ENCODE assay signal across 18 cellular contexts in genomic region chr21:43637530-43637929, GRCh38. TPM values are rescaled to one million over a fixed set of nuclear protein-coding genes. Genes with fewer than 3 reads are reported as not detected.
DNase-seq lines count a peak whose midpoint lies in the region; ATAC-seq, FAIRE-seq and TF ChIP-seq lines count a peak whose summit lies in the region.
"Had no signal": no experiment of that assay in that cellular context is flagged by ENCODE, and none has a peak within 500 bp of the region (broad histone marks: within the 10 kb centered on the region; RNA-seq: fewer than 3 reads in every experiment).

No MANE protein-coding gene starts in this region.

- no peak overlapping the region for H3K4me3 Mint-ChIP-seq in CD14-positive monocyte
- H3K4me3 Mint-ChIP-seq: CD4-positive, alpha-beta memory T cell had no signal

- H3K4me3 ChIP-seq in HepG2 (replicated peaks in 1 of 3; ENCODE audit: insufficient read depth in 1 of 3, low read depth in 2 of 3, low read length in 3 of 3) (no peak overlapping the region), right lobe of liver (no peak overlapping the region), SK-N-MC (no peak overlapping the region), lung (no peak overlapping the region)
- H3K4me3 ChIP-seq: BLaER1 treated with 17β-estradiol and CSF1 and Interleukin-3, amounts not matched to agents 10 nM and 100 nM; GM23248 had no signal

- intact Hi-C loops in HepG2 (cut with micrococcal nuclease; ENCODE audit: unreplicated experiment) (no loop called here), right lobe of liver (cut with DNase I) (no loop called here), CD14-positive monocyte (cut with micrococcal nuclease) (no loop called here)

- H3K36me3 ChIP-seq in HepG2 (replicated peaks in 1 of 2; ENCODE audit: control insufficient read depth in 1 of 2, insufficient read depth in 2 of 2, low read length in 2 of 2) (no peaks in the 10 kb centered on the region), right lobe of liver (no peaks in the 10 kb centered on the region), SK-N-MC (ENCODE audit: insufficient read depth, low read length) (no peaks in the 10 kb centered on the region), lung (ENCODE audit: control insufficient read depth in 2 of 2, insufficient read depth in 2 of 2, low read length in 2 of 2) (no peaks in the 10 kb centered on the region)
- H3K36me3 ChIP-seq: BE2C; BLaER1 treated with 17β-estradiol and CSF1 and Interleukin-3, amounts not matched to agents 10 nM and 100 nM had no signal

- H3K27me3 Mint-ChIP-seq in CD14-positive monocyte (ENCODE audit: low read depth in 3 of 3), result peaks cover 0 to 1% (median 0%) of the 10 kb centered on the region in 3 donors

- peaks cover 0 to 2% (median 0%) of the 10 kb centered on the region in 7 donors for H3K9me3 Mint-ChIP-seq in CD14-positive monocyte
- H3K9me3 Mint-ChIP-seq: CD4-positive, alpha-beta memory T cell had no signal

- FAIRE-seq in HepG2 (lab: Jason Lieb, UNC), result no peak
- FAIRE-seq: G401.6, GM12892, H1 had no signal

- H3K27ac Mint-ChIP-seq in CD14-positive monocyte, result peak overlapping the region in 2 of 7 donors; percentile 32 to 66
- H3K27ac Mint-ChIP-seq: CD4-positive, alpha-beta memory T cell had no signal

- H3K4me1 ChIP-seq in HepG2 (ENCODE audit: insufficient read depth, low read length) (peaks cover 26% of the 10 kb centered on the region), right lobe of liver (peaks cover 0 to 6% (median 2%) of the 10 kb centered on the region in 4 donors), lung (ENCODE audit: control insufficient read depth in 2 of 2, insufficient read depth in 2 of 2, low read length in 2 of 2) (no peaks in the 10 kb centered on the region)
- H3K4me1 ChIP-seq: BE2C had no signal

- TF ChIP-seq EP300 in HepG2 (IDR thresholded peaks at IDR 0.05; ENCODE audit: low read depth in 2 of 2, low read length in 2 of 2), result 0 out of 4 replicates have a peak, but pooled peaks of 1 of the 2 experiments have one; percentile 8
- TF ChIP-seq EP300 in HepG2 (CRISPR knock-in tag; IDR thresholded peaks at IDR 0.05; ENCODE audit: borderline replicate concordance), result no peak

- DNase-seq in HepG2 (ENCODE audit: low spot score), result peak; percentile 33
- DNase-seq in right lobe of liver, result no peak
- no peak for DNase-seq in SK-N-MC (ENCODE audit: low read depth, low spot score)
- DNase-seq in lung (ENCODE audit: low spot score), result peak; percentile 0
- DNase-seq in MV-4-11 (lab: John Stamatoyannopoulos, UW), result no peak
- DNase-seq in CD14-positive monocyte (ENCODE audit: low spot score), result no peak
- DNase-seq: BE2C; CD4-positive, alpha-beta memory T cell; COR-L47; DMS153; DND-41; GM23248; H7; HCEC 1CT had no signal

- H3K9ac ChIP-seq in HepG2 (ENCODE audit: insufficient read depth, low read depth, low read length) (no peak overlapping the region), SK-N-MC (ENCODE audit: insufficient read length) (no peak overlapping the region)
- H3K9ac ChIP-seq: BLaER1 treated with 17β-estradiol and CSF1 and Interleukin-3, amounts not matched to agents 10 nM and 100 nM; GM23248 had no signal

- no peak for TF ChIP-seq RAD21 in HepG2 (CRISPR knock-in tag; IDR thresholded peaks at IDR 0.05)

- no peak overlapping the region for H3K4me2 ChIP-seq in HepG2 (ENCODE audit: low read depth, low read length)
- H3K4me2 ChIP-seq: BLaER1 treated with 17β-estradiol and CSF1 and Interleukin-3, amounts not matched to agents 10 nM and 100 nM had no signal

- in situ Hi-C loops in HepG2 (cut with HindIII; ENCODE audit: extremely low pct_ligation_motif_present, low pct_unique_long_range_greater_than_20kb), result no loop called here

- WGBS in HepG2 (ENCODE audit: low lambda C conversion rate), result 71% methylated on average over 2 of the region's 2 CpGs
- WGBS in right lobe of liver (ENCODE audit: insufficient coverage, low coverage, low lambda C conversion rate, missing lambda C conversion rate), result 75% methylated on average over 2 of the region's 2 CpGs
- WGBS in lung, 2 donors, result 70 to 81% methylated on average over 2 of the region's 2 CpGs

- BruUV-seq in HepG2 (replicated peaks; lab: Mats Ljungman, UMichigan), result no TSS peak

- peaks cover 16% of the 10 kb centered on the region for H3K4me1 Mint-ChIP-seq in CD14-positive monocyte
- H3K4me1 Mint-ChIP-seq: CD4-positive, alpha-beta memory T cell had no signal

- POLR2A ChIA-PET in HepG2 (lab: Yijun Ruan, JAX), result no interaction called here

- no peaks in the 10 kb centered on the region for H3K36me3 Mint-ChIP-seq in CD14-positive monocyte
- H3K36me3 Mint-ChIP-seq: CD4-positive, alpha-beta memory T cell had no signal

- no peaks in the 10 kb centered on the region for H3K27me3 ChIP-seq in HepG2 (ENCODE audit: control insufficient read depth in 1 of 2, insufficient read depth in 2 of 2, low read length in 2 of 2)
- no peaks in the 10 kb centered on the region for H3K27me3 ChIP-seq in right lobe of liver
- H3K27me3 ChIP-seq in lung (ENCODE audit: control insufficient read depth, insufficient read depth), result no peaks in the 10 kb centered on the region
- H3K27me3 ChIP-seq: BE2C; BLaER1 treated with 17β-estradiol and CSF1 and Interleukin-3, amounts not matched to agents 10 nM and 100 nM had no signal

- no peaks in the 10 kb centered on the region for H4K20me1 ChIP-seq in HepG2 (ENCODE audit: insufficient read depth, low read length)
- H4K20me1 ChIP-seq: BLaER1 treated with 17β-estradiol and CSF1 and Interleukin-3, amounts not matched to agents 10 nM and 100 nM had no signal

- CTCF ChIA-PET in HepG2 (lab: Yijun Ruan, JAX; ENCODE audit: low intra/inter-chr PET ratio, low total read pairs), result no interaction called here

- H3K27ac ChIP-seq in HepG2 (ENCODE audit: extremely low read length, insufficient read depth, low read length) (peak overlapping the region; percentile 47), right lobe of liver (no peak overlapping the region), SK-N-MC (peak overlapping the region; percentile 91), lung (ENCODE audit: low read depth in 1 of 2, low read length in 1 of 2) (no peak overlapping the region)
- H3K27ac ChIP-seq: BLaER1 treated with 17β-estradiol and CSF1 and Interleukin-3, amounts not matched to agents 10 nM and 100 nM; GM23248 had no signal

- no peak for TF ChIP-seq POLR2A in HepG2 (IDR thresholded peaks at IDR 0.05; ENCODE audit: insufficient read depth in 1 of 2, low read depth in 2 of 2, low read length in 2 of 2)
- TF ChIP-seq POLR2A in right lobe of liver (IDR thresholded peaks at IDR 0.05), result no peak

- no peaks in the 10 kb centered on the region for H3K79me2 ChIP-seq in HepG2 (ENCODE audit: insufficient read depth, low read length)

- ATAC-seq in HepG2, result peak; percentile 79
- no peak for ATAC-seq in right lobe of liver
- no peak for ATAC-seq in lung (ENCODE audit: insufficient read depth, low FRiP score)

- no peaks in the 10 kb centered on the region for H3K9me3 ChIP-seq in HepG2 (ENCODE audit: low read length)
- no peaks in the 10 kb centered on the region for H3K9me3 ChIP-seq in right lobe of liver
- no peaks in the 10 kb centered on the region for H3K9me3 ChIP-seq in SK-N-MC (ENCODE audit: low read depth, low read length)
- peaks cover 0 to 1% of the 10 kb centered on the region in 2 donors for H3K9me3 ChIP-seq in lung (ENCODE audit: control insufficient read depth in 2 of 2, insufficient read depth in 1 of 2, low read length in 1 of 2)
- H3K9me3 ChIP-seq: BE2C; BLaER1 treated with 17β-estradiol and CSF1 and Interleukin-3, amounts not matched to agents 10 nM and 100 nM had no signal

- no peak overlapping the region for H2AFZ ChIP-seq in HepG2 (ENCODE audit: low read length)
- H2AFZ ChIP-seq: GM23248 had no signal

- TF ChIP-seq CTCF in HepG2 (CRISPR knock-in tag; IDR thresholded peaks at IDR 0.05) (no peak), right lobe of liver (IDR thresholded peaks at IDR 0.05) (no peak), lung (IDR thresholded peaks at IDR 0.05; ENCODE audit: control extremely low read depth, extremely low read depth) (no peak), CD14-positive monocyte (IDR thresholded peaks at IDR 0.05) (no peak)

RNA-seq across cellular contexts. Expression of gene HSF2BP, which starts 21.8 kb away (rescaled TPM):
- total RNA-seq in HepG2 (2016; rRNA removed; fragmentation: Illumina TruSeq; extraction: Trizol) (1.6 and 2.2 TPM in 2 replicates), right lobe of liver (under 1 TPM in 4 of 6 experiments, not detected in 2; 0.25 to 0.62 (median 0.37) TPM), lung (under 1 TPM; 0.60 to 0.71 TPM)
- 2.9 and 3.0 TPM in 2 replicates for total RNA-seq in HepG2 (2016; cell fraction: cytosol; rRNA removed; fragmentation: Illumina TruSeq; extraction: Trizol; ENCODE audit: low read depth)
- total RNA-seq in HepG2 (2016; cell fraction: insoluble cytoplasmic fraction; rRNA removed; fragmentation: Illumina TruSeq; extraction: Trizol), result 1.8 and 2.1 TPM in 2 replicates
- total RNA-seq in HepG2 (2016; cell fraction: membrane; rRNA removed; fragmentation: Illumina TruSeq; extraction: Trizol), result 1.7 and 2.1 TPM in 2 replicates
- total RNA-seq in HepG2 (2016; cell fraction: nucleus; rRNA removed; fragmentation: Illumina TruSeq; extraction: Trizol), result 1.6 and 2.4 TPM in 2 replicates
- polyA plus RNA-seq in HepG2 (2011; rRNA removed) (0.63 and 0.67 TPM in 2 replicates), lung (under 1 TPM; 0.46 to 0.55 TPM), CD14-positive monocyte (under 1 TPM in 1 of 2 donors, not detected in 1; 0.20 TPM)
- 0.68 and 0.87 TPM in 2 replicates for polyA plus RNA-seq in HepG2 (2011; cell fraction: cytosol; rRNA removed)
- polyA plus RNA-seq in HepG2 (2011; cell fraction: nucleus; rRNA removed), result 0.98 and 1.1 TPM in 2 replicates
- 0.92 and 0.95 TPM in 2 replicates for polyA plus RNA-seq in HepG2 (2012)
- 0.49 and 0.50 TPM in 2 replicates for polyA plus RNA-seq in HepG2 (2016; cell fraction: cytosol; fragmentation: Illumina TruSeq; extraction: Trizol; ENCODE audit: low read depth)
- polyA plus RNA-seq in HepG2 (2016; cell fraction: insoluble cytoplasmic fraction; fragmentation: Illumina TruSeq; extraction: Trizol; ENCODE audit: low read depth), result 1.4 and 1.6 TPM in 2 replicates
- polyA plus RNA-seq in HepG2 (2016; cell fraction: membrane; fragmentation: Illumina TruSeq; extraction: Trizol; ENCODE audit: low read depth), result 0.49 and 0.94 TPM in 2 replicates
- 0.75 and 1.5 TPM in 2 replicates for polyA plus RNA-seq in HepG2 (2016; cell fraction: nucleus; fragmentation: Illumina TruSeq; extraction: Trizol; ENCODE audit: insufficient read depth, low read depth)
- polyA minus RNA-seq in HepG2 (2011; rRNA and poly(A)+ RNA removed; ENCODE audit: low replicate concordance), result 0.48 and 3.0 TPM in 2 replicates
- 0.69 TPM in 1 of 2 replicates, not detected in the other for polyA minus RNA-seq in HepG2 (2011; cell fraction: cytosol; rRNA and poly(A)+ RNA removed)
- polyA minus RNA-seq in HepG2 (2011; cell fraction: nucleus; rRNA and poly(A)+ RNA removed), result 3.1 and 4.4 TPM in 2 replicates

RNA-seq across cellular contexts. Expression of gene RRP1B, which starts 21.8 kb away (rescaled TPM):
- 46.2 and 58.2 TPM in 2 replicates for total RNA-seq in HepG2 (2016; rRNA removed; fragmentation: Illumina TruSeq; extraction: Trizol)
- total RNA-seq in HepG2 (2016; cell fraction: cytosol; rRNA removed; fragmentation: Illumina TruSeq; extraction: Trizol; ENCODE audit: low read depth), result 4.4 and 4.5 TPM in 2 replicates
- 45.9 and 49.4 TPM in 2 replicates for total RNA-seq in HepG2 (2016; cell fraction: insoluble cytoplasmic fraction; rRNA removed; fragmentation: Illumina TruSeq; extraction: Trizol)
- total RNA-seq in HepG2 (2016; cell fraction: membrane; rRNA removed; fragmentation: Illumina TruSeq; extraction: Trizol), result 16.5 and 16.9 TPM in 2 replicates
- 28.8 and 31.8 TPM in 2 replicates for total RNA-seq in HepG2 (2016; cell fraction: nucleus; rRNA removed; fragmentation: Illumina TruSeq; extraction: Trizol)
- 16.3 TPM in 2 replicates for polyA plus RNA-seq in HepG2 (2011; rRNA removed)
- polyA plus RNA-seq in HepG2 (2011; cell fraction: cytosol; rRNA removed), result 10.6 and 12.2 TPM in 2 replicates
- 17.2 and 19.0 TPM in 2 replicates for polyA plus RNA-seq in HepG2 (2011; cell fraction: nucleus; rRNA removed)
- polyA plus RNA-seq in HepG2 (2012), result 19.7 and 22.4 TPM in 2 replicates
- 1.9 and 2.3 TPM in 2 replicates for polyA plus RNA-seq in HepG2 (2016; cell fraction: cytosol; fragmentation: Illumina TruSeq; extraction: Trizol; ENCODE audit: low read depth)
- polyA plus RNA-seq in HepG2 (2016; cell fraction: insoluble cytoplasmic fraction; fragmentation: Illumina TruSeq; extraction: Trizol; ENCODE audit: low read depth), result 45.7 and 50.1 TPM in 2 replicates
- 7.9 and 8.4 TPM in 2 replicates for polyA plus RNA-seq in HepG2 (2016; cell fraction: membrane; fragmentation: Illumina TruSeq; extraction: Trizol; ENCODE audit: low read depth)
- polyA plus RNA-seq in HepG2 (2016; cell fraction: nucleus; fragmentation: Illumina TruSeq; extraction: Trizol; ENCODE audit: insufficient read depth, low read depth), result 52.6 and 53.3 TPM in 2 replicates
- polyA minus RNA-seq in HepG2 (2011; rRNA and poly(A)+ RNA removed; ENCODE audit: low replicate concordance), result 26.5 and 39.4 TPM in 2 replicates
- polyA minus RNA-seq in HepG2 (2011; cell fraction: cytosol; rRNA and poly(A)+ RNA removed), result 23.0 and 23.7 TPM in 2 replicates
- polyA minus RNA-seq in HepG2 (2011; cell fraction: nucleus; rRNA and poly(A)+ RNA removed), result 12.1 and 17.0 TPM in 2 replicates
- 10 to 100 TPM in 2 of 6 experiments, 1 to 10 TPM in 4; 8.0 to 17.0 (median 9.8) TPM for total RNA-seq in right lobe of liver
- 10 to 100 TPM; 14.6 to 18.1 TPM for total RNA-seq in lung
- polyA plus RNA-seq in lung, result 10 to 100 TPM in 1 of 2 donors, 1 to 10 TPM in 1; 6.4 to 10.8 TPM
- polyA plus RNA-seq in CD14-positive monocyte, result 1 to 10 TPM; 4.5 to 6.1 TPM

Comparison
In these comparisons a context has a peak if more than half of its experiments do, and no peak if none do; other contexts are left out.
1. DNase-seq: peak in HepG2 (single experiment) and lung (single experiment); none in right lobe of liver (0 of 3), SK-N-MC (single experiment), MV-4-11 (single experiment) and CD14-positive monocyte (single experiment).
2. H3K27ac ChIP-seq: peak in HepG2 (single experiment) and SK-N-MC (single experiment); none in right lobe of liver (0 of 3) and lung (0 of 2).